Comparison of ENCODE assay signal across 8 cellular contexts in the genomic region with DNA sequence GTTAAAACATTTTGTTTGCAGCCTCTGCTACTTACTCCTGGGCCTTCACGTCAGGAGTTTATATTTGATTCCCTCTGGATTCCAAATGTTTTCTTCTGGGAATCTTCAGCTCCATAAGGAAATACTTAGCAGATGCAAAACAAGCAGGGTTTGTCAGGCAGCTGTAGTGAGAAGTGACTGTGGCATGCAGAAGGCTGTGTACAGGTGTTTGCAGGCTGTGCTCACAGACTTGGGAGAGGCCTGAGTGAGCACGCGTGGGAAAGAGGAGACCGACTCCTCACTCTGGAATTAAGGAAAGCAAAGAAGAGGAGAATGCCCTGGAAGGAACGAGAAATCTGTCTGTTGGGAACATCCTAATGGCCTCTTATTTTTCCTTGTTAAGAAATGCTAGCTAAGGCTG.
DNase-seq lines count a peak whose midpoint lies in the region; ATAC-seq, FAIRE-seq and TF ChIP-seq lines count a peak whose summit lies in the region.

No MANE protein-coding gene starts in this region.

- peaks cover 75% of the 10 kb centered on the region for H3K36me3 Mint-ChIP-seq in activated CD4-positive, alpha-beta T cell treated with anti-CD3 and anti-CD28 coated beads for 36 hours (ENCODE audit: low read depth)

- H3K27ac ChIP-seq in liver (ENCODE audit: low read depth in 1 of 2, low read length in 2 of 2) (peak overlapping the region; percentile 30 to 44), suprapubic skin (peak overlapping the region; percentile 59)

- H3K9ac ChIP-seq in liver (ENCODE audit: low read depth in 1 of 2, low read length in 2 of 2) = no peak overlapping the region

- no peak for TF ChIP-seq RAD21 in liver (IDR thresholded peaks at IDR 0.05)

- no peak for DNase-seq in activated CD4-positive, alpha-beta T cell treated with anti-CD3 and anti-CD28 coated beads for 36 hours
- DNase-seq in activated CD4-positive, alpha-beta T cell treated with anti-CD3 and anti-CD28 coated beads, Interleukin-2, amount 50 U/mL, for 4 hours = no peak
- DNase-seq in astrocyte of the hippocampus (ENCODE audit: low read depth, low spot score) (peak; percentile 36), suprapubic skin (ENCODE audit: low spot score in 2 of 2) (no peak), HTR-8/SVneo (ENCODE audit: insufficient read length, low spot score) (no peak)
- no peak for DNase-seq in activated CD8-positive, alpha-beta memory T cell treated with anti-CD3 and anti-CD28 coated beads for 24 hours

- H3K9me3 Mint-ChIP-seq in activated CD4-positive, alpha-beta T cell treated with anti-CD3 and anti-CD28 coated beads for 36 hours (ENCODE audit: low read depth) = no peaks in the 10 kb centered on the region

- no peak overlapping the region for H3K4me3 Mint-ChIP-seq in activated CD4-positive, alpha-beta T cell treated with anti-CD3 and anti-CD28 coated beads for 36 hours

- H3K9me3 ChIP-seq in liver (ENCODE audit: control insufficient read depth in 4 of 4, low read length in 3 of 4) (no peaks in the 10 kb centered on the region), suprapubic skin (no peaks in the 10 kb centered on the region)

- H3K4me1 ChIP-seq in liver (ENCODE audit: control insufficient read depth in 4 of 4, insufficient read depth in 4 of 4, low read length in 3 of 4) (peaks cover 0 to 28% (median 19%) of the 10 kb centered on the region in 4 donors), suprapubic skin (peaks cover 47% of the 10 kb centered on the region)

- POLR2A ChIA-PET in activated CD4-positive, alpha-beta T cell treated with anti-CD3 and anti-CD28 coated beads for 36 hours (lab: Charles Lee) = interaction anchor here (0.6 kb wide), 1 partner anchor 20 kb away, joined by 3 read pairs; no protein-coding TSS in a partner anchor

- intact Hi-C loops in activated CD4-positive, alpha-beta T cell treated with anti-CD3 and anti-CD28 coated beads for 36 hours (cut with DNase I, micrococcal nuclease) = loop anchor here in 1 of 2 experiments (5.0 kb wide), 1 partner anchor 59 kb away; no protein-coding TSS in a partner anchor

- H3K4me3 ChIP-seq in liver (ENCODE audit: low read depth in 1 of 3, low read length in 3 of 3) = no peak overlapping the region
- no peak overlapping the region for H3K4me3 ChIP-seq in suprapubic skin

- H3K27me3 ChIP-seq in liver (ENCODE audit: control insufficient read depth in 4 of 4, insufficient read depth in 4 of 4, low read length in 3 of 4) (no peaks in the 10 kb centered on the region), suprapubic skin (no peaks in the 10 kb centered on the region)

- peaks cover 87% of the 10 kb centered on the region for H3K4me1 Mint-ChIP-seq in activated CD4-positive, alpha-beta T cell treated with anti-CD3 and anti-CD28 coated beads for 36 hours

- no peak for TF ChIP-seq CTCF in liver (IDR thresholded peaks at IDR 0.05; ENCODE audit: low read depth, low read length, missing input control)
- TF ChIP-seq CTCF in suprapubic skin (IDR thresholded peaks at IDR 0.05) = no peak

- WGBS in liver = 80% methylated on average over 5 of the region's 5 CpGs
- 61% methylated on average over 5 of the region's 5 CpGs for WGBS in suprapubic skin

- no peak for TF ChIP-seq POLR2A in suprapubic skin (IDR thresholded peaks at IDR 0.05)

- FAIRE-seq in HTR-8/SVneo (lab: Jason Lieb, UNC) = no peak

- no peak for TF ChIP-seq EP300 in suprapubic skin (IDR thresholded peaks at IDR 0.05)

- CTCF ChIA-PET in activated CD4-positive, alpha-beta T cell treated with anti-CD3 and anti-CD28 coated beads for 36 hours (lab: Charles Lee) = interaction anchor here (0.5 to 1.6 kb wide), 6 partner anchors 13 to 646 kb away, joined by 3 to 7 read pairs (median 4); no protein-coding TSS in a partner anchor

- H3K36me3 ChIP-seq in liver (ENCODE audit: control insufficient read depth in 4 of 4, insufficient read depth in 3 of 4, low read depth in 1 of 4, low read length in 3 of 4) = peaks cover 0 to 24% (median 11%) of the 10 kb centered on the region in 4 donors
- peaks cover 42% of the 10 kb centered on the region for H3K36me3 ChIP-seq in suprapubic skin

- no peaks in the 10 kb centered on the region for H3K27me3 Mint-ChIP-seq in activated CD4-positive, alpha-beta T cell treated with anti-CD3 and anti-CD28 coated beads for 36 hours

- peak overlapping the region; percentile 93 for H3K27ac Mint-ChIP-seq in activated CD4-positive, alpha-beta T cell treated with anti-CD3 and anti-CD28 coated beads for 36 hours

- ATAC-seq in activated CD4-positive, alpha-beta T cell treated with anti-CD3 and anti-CD28 coated beads for 36 hours = no peak
- no peak for ATAC-seq in GM21825 (IDR thresholded peaks at IDR 0.05; ENCODE audit: unreplicated experiment)

TF ChIP-seq in liver, 16 proteins besides CTCF, POLR2A, EP300 and RAD21:
- TF ChIP-seq, protein P1, sequence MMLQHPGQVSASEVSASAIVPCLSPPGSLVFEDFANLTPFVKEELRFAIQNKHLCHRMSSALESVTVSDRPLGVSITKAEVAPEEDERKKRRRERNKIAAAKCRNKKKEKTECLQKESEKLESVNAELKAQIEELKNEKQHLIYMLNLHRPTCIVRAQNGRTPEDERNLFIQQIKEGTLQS (IDR thresholded peaks at IDR 0.05) = no peak
- TF ChIP-seq MAX (IDR thresholded peaks at IDR 0.05) (no peak), HNF4G (IDR thresholded peaks at IDR 0.05) (no peak), TAF1 (conservative IDR thresholded peaks at IDR 0.05) (no peak), HNF4A (conservative IDR thresholded peaks at IDR 0.05) (no peak), YY1 (IDR thresholded peaks at IDR 0.05) (no peak), EGR1 (IDR thresholded peaks at IDR 0.05; ENCODE audit: low read depth in 2 of 2) (no peak), FOXA1 (IDR thresholded peaks at IDR 0.05) (no peak), JUND (IDR thresholded peaks at IDR 0.05) (no peak), GABPA (IDR thresholded peaks at IDR 0.05 in 1 of 2, conservative IDR thresholded peaks at IDR 0.05 in 1 of 2) (no peak), SP1 (IDR thresholded peaks at IDR 0.05) (no peak)
- TF ChIP-seq, protein P2, sequence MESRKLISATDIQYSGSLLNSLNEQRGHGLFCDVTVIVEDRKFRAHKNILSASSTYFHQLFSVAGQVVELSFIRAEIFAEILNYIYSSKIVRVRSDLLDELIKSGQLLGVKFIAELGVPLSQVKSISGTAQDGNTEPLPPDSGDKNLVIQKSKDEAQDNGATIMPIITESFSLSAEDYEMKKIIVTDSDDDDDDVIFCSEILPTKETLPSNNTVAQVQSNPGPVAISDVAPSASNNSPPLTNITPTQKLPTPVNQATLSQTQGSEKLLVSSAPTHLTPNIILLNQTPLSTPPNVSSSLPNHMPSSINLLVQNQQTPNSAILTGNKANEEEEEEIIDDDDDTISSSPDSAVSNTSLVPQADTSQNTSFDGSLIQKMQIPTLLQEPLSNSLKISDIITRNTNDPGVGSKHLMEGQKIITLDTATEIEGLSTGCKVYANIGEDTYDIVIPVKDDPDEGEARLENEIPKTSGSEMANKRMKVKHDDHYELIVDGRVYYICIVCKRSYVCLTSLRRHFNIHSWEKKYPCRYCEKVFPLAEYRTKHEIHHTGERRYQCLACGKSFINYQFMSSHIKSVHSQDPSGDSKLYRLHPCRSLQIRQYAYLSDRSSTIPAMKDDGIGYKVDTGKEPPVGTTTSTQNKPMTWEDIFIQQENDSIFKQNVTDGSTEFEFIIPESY (IDR thresholded peaks at IDR 0.05) = no peak
